In the genomic region with DNA sequence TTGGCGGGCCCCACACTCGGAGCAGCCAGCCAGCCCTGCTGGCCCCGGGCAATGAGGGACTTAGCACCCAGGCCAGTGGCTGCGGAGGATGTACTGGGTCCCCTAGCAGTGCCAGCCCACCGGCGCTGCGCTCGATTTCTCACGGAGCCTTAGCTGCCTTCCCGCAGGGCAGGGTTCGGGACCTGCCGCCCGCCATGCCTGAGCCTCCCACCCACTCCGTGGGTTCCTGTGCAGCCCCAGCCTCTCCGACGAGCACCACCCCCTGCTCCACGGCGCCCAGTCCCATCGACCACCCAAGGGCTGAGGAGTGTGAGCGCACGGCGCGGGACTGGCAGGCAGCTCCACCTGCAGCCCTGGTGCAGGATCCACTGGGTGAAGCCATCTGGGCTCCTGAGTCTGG, we compare ENCODE assay signal across 5 cellular contexts. TPM values are rescaled to one million over a fixed set of nuclear protein-coding genes. Genes with fewer than 3 reads are reported as not detected.
DNase-seq lines count a peak whose midpoint lies in the region; ATAC-seq, FAIRE-seq and TF ChIP-seq lines count a peak whose summit lies in the region.
"Not testable (repeated sequence)": the region's sequence is repeated elsewhere in the genome, so short reads cannot be mapped to it uniquely, and the experiment has no call there.

No MANE protein-coding gene starts in this region.

- peak overlapping the region; percentile 1; the same call in 1 of the 2 replicates for H3K27ac ChIP-seq in RWPE1
- H3K27ac ChIP-seq in HepG2 (ENCODE audit: extremely low read length, insufficient read depth, low read length); mesenchymal stem cell (ENCODE audit: low read length, poor library complexity, severe bottlenecking); sigmoid colon: not testable (repeated sequence)

- 100% methylated on average over 12 of the region's 23 CpGs for WGBS in HepG2 (ENCODE audit: low lambda C conversion rate)
- WGBS in mesenchymal stem cell = 96% methylated on average over 19 of the region's 23 CpGs
- 97 to 98% methylated on average over 23 of the region's 23 CpGs for WGBS in sigmoid colon, 2 donors

- TF ChIP-seq CTCF in RWPE1 (conservative IDR thresholded peaks at IDR 0.05; ENCODE audit: low read depth); HepG2 (CRISPR knock-in tag; IDR thresholded peaks at IDR 0.05); sigmoid colon (IDR thresholded peaks at IDR 0.05): not testable (repeated sequence)

- in situ Hi-C loops in HepG2 (cut with HindIII; ENCODE audit: extremely low pct_ligation_motif_present, low pct_unique_long_range_greater_than_20kb) = not testable (repeated sequence)

- H3K9me3 ChIP-seq in HepG2 (ENCODE audit: low read length); mesenchymal stem cell (ENCODE audit: control insufficient read depth, low read length); sigmoid colon: not testable (repeated sequence)

- H2BK5ac ChIP-seq in mesenchymal stem cell (ENCODE audit: low read depth, low read length, poor library complexity, severe bottlenecking) = not testable (repeated sequence)

- not testable (repeated sequence) for H3K9me3 Mint-ChIP-seq in stimulated activated naive B cell treated with anti-CD40 and anti-IgM and Interleukin-4, amounts not matched to agents 10 μg/mL and 1 μg/mL and 100 μg/mL, for 72 hours

- not testable (repeated sequence) for H4K8ac ChIP-seq in mesenchymal stem cell (ENCODE audit: low read length)

- H3K36me3 Mint-ChIP-seq in stimulated activated naive B cell treated with anti-CD40 and anti-IgM and Interleukin-4, amounts not matched to agents 10 μg/mL and 1 μg/mL and 100 μg/mL, for 72 hours = not testable (repeated sequence)

- not testable (repeated sequence) for FAIRE-seq in HepG2 (lab: Jason Lieb, UNC)

- POLR2A ChIA-PET in RWPE1 (lab: Yijun Ruan, JAX; ENCODE audit: low non-redundant PET); HepG2 (lab: Yijun Ruan, JAX): not testable (repeated sequence)

- not testable (repeated sequence) for H3K4me2 ChIP-seq in HepG2 (ENCODE audit: low read depth, low read length); mesenchymal stem cell (ENCODE audit: low read length, poor library complexity, severe bottlenecking)

- not testable (repeated sequence) for TF ChIP-seq POLR2A in HepG2 (IDR thresholded peaks at IDR 0.05; ENCODE audit: insufficient read depth in 1 of 2, low read depth in 2 of 2, low read length in 2 of 2); sigmoid colon (IDR thresholded peaks at IDR 0.05)

- H3K23ac ChIP-seq in mesenchymal stem cell (ENCODE audit: low read length in 2 of 2) = not testable (repeated sequence)

- H3K4me1 Mint-ChIP-seq in stimulated activated naive B cell treated with anti-CD40 and anti-IgM and Interleukin-4, amounts not matched to agents 10 μg/mL and 1 μg/mL and 100 μg/mL, for 72 hours = peaks cover 5 to 14% of the 10 kb centered on the region in 2 donors

- H3K36me3 ChIP-seq in HepG2 (replicated peaks in 1 of 2; ENCODE audit: control insufficient read depth in 1 of 2, insufficient read depth in 2 of 2, low read length in 2 of 2); mesenchymal stem cell (ENCODE audit: control insufficient read depth in 1 of 2, insufficient read depth in 2 of 2, low read depth in 1 of 2, low read length in 2 of 2); sigmoid colon: not testable (repeated sequence)

- H3K18ac ChIP-seq in mesenchymal stem cell (ENCODE audit: low read depth in 1 of 2, low read length in 2 of 2) = not testable (repeated sequence)

- not testable (repeated sequence) for H3K14ac ChIP-seq in mesenchymal stem cell (ENCODE audit: low read length in 2 of 2)

- not testable (repeated sequence) for H2BK120ac ChIP-seq in mesenchymal stem cell (ENCODE audit: low read depth, low read length)

- peak overlapping the region; percentile 13 for H4K91ac ChIP-seq in mesenchymal stem cell (ENCODE audit: low read length)

- not testable (repeated sequence) for H3K4me3 Mint-ChIP-seq in stimulated activated naive B cell treated with anti-CD40 and anti-IgM and Interleukin-4, amounts not matched to agents 10 μg/mL and 1 μg/mL and 100 μg/mL, for 72 hours

- H2BK15ac ChIP-seq in mesenchymal stem cell (ENCODE audit: low read depth, poor library complexity, severe bottlenecking) = not testable (repeated sequence)

- H3K27me3 Mint-ChIP-seq in stimulated activated naive B cell treated with anti-CD40 and anti-IgM and Interleukin-4, amounts not matched to agents 10 μg/mL and 1 μg/mL and 100 μg/mL, for 72 hours = not testable (repeated sequence)

- CTCF ChIA-PET in RWPE1 (lab: Yijun Ruan, JAX); HepG2 (lab: Yijun Ruan, JAX; ENCODE audit: low intra/inter-chr PET ratio, low total read pairs): not testable (repeated sequence)

- H3K79me1 ChIP-seq in mesenchymal stem cell (replicated peaks; ENCODE audit: low read length, poor library complexity, severe bottlenecking) = not testable (repeated sequence)

- H3K4ac ChIP-seq in mesenchymal stem cell (ENCODE audit: low read depth in 1 of 2, low read length in 2 of 2) = not testable (repeated sequence)

- peak overlapping the region; percentile 43 for H3K27ac Mint-ChIP-seq in stimulated activated naive B cell treated with anti-CD40 and anti-IgM and Interleukin-4, amounts not matched to agents 10 μg/mL and 1 μg/mL and 100 μg/mL, for 72 hours

- not testable (repeated sequence) for ATAC-seq in HepG2; stimulated activated naive B cell treated with anti-CD40 and anti-IgM and Interleukin-4, amounts not matched to agents 10 μg/mL and 1 μg/mL and 100 μg/mL, for 72 hours (replicated peaks)

- H4K20me1 ChIP-seq in HepG2 (ENCODE audit: insufficient read depth, low read length) = peaks cover 16% of the 10 kb centered on the region

- intact Hi-C loops in HepG2 (cut with micrococcal nuclease; ENCODE audit: unreplicated experiment); sigmoid colon (cut with DNase I): not testable (repeated sequence)

- H2AFZ ChIP-seq in HepG2 (ENCODE audit: low read length); mesenchymal stem cell (ENCODE audit: low read depth, low read length): not testable (repeated sequence)

- H3K79me2 ChIP-seq in HepG2 (ENCODE audit: insufficient read depth, low read length) = peaks cover 25% of the 10 kb centered on the region

- TF ChIP-seq RAD21 in HepG2 (CRISPR knock-in tag; IDR thresholded peaks at IDR 0.05) = not testable (repeated sequence)

- H3K9ac ChIP-seq in HepG2 (ENCODE audit: insufficient read depth, low read depth, low read length); mesenchymal stem cell (ENCODE audit: low read length): not testable (repeated sequence)

- H2AK5ac ChIP-seq in mesenchymal stem cell (ENCODE audit: low read length, severe bottlenecking) = not testable (repeated sequence)

- not testable (repeated sequence) for DNase-seq in RWPE1 (ENCODE audit: low spot score); HepG2 (ENCODE audit: low spot score); mesenchymal stem cell; stimulated activated naive B cell treated with anti-CD40 and anti-IgM and Interleukin-4, amounts not matched to agents 10 μg/mL and 1 μg/mL and 100 μg/mL, for 72 hours
- peak; percentile 58 for DNase-seq in sigmoid colon

- not testable (repeated sequence) for H3K4me3 ChIP-seq in HepG2 (replicated peaks in 1 of 3; ENCODE audit: insufficient read depth in 1 of 3, low read depth in 2 of 3, low read length in 3 of 3); mesenchymal stem cell (ENCODE audit: insufficient read depth in 1 of 2, low read depth in 1 of 2, low read length in 2 of 2); sigmoid colon

- H3K27me3 ChIP-seq in HepG2 (ENCODE audit: control insufficient read depth in 1 of 2, insufficient read depth in 2 of 2, low read length in 2 of 2); mesenchymal stem cell (ENCODE audit: control insufficient read depth in 1 of 2, insufficient read depth in 1 of 2, low read length in 2 of 2); sigmoid colon: not testable (repeated sequence)

- not testable (repeated sequence) for H2BK12ac ChIP-seq in mesenchymal stem cell (ENCODE audit: low read length in 2 of 2)

- not testable (repeated sequence) for BruUV-seq in HepG2 (replicated peaks; lab: Mats Ljungman, UMichigan)

- H3K4me1 ChIP-seq in HepG2 (ENCODE audit: insufficient read depth, low read length) (peaks cover 57% of the 10 kb centered on the region), sigmoid colon (peaks cover 0 to 16% (median 12%) of the 10 kb centered on the region in 4 donors)
- not testable (repeated sequence) for H3K4me1 ChIP-seq in mesenchymal stem cell (ENCODE audit: control insufficient read depth, insufficient read depth, low read depth, low read length)

- not testable (repeated sequence) for TF ChIP-seq EP300 in HepG2 (IDR thresholded peaks at IDR 0.05; ENCODE audit: low read depth in 2 of 2, low read length in 2 of 2); HepG2 (CRISPR knock-in tag; IDR thresholded peaks at IDR 0.05; ENCODE audit: borderline replicate concordance); sigmoid colon (IDR thresholded peaks at IDR 0.05)

RNA-seq across cellular contexts. Expression of a gene that starts 3.3 kb away (rescaled TPM):
- total RNA-seq in HepG2 (2016; rRNA removed; fragmentation: Illumina TruSeq; extraction: Trizol) (111 and 144 TPM in 2 replicates), sigmoid colon (10 to 100 TPM in 3 of 4 donors, 1 to 10 TPM in 1; 9.7 to 16.1 (median 12.2) TPM)
- 13.9 and 16.0 TPM in 2 replicates for total RNA-seq in HepG2 (2016; cell fraction: cytosol; rRNA removed; fragmentation: Illumina TruSeq; extraction: Trizol; ENCODE audit: low read depth)
- 94.9 and 148 TPM in 2 replicates for total RNA-seq in HepG2 (2016; cell fraction: insoluble cytoplasmic fraction; rRNA removed; fragmentation: Illumina TruSeq; extraction: Trizol)
- total RNA-seq in HepG2 (2016; cell fraction: membrane; rRNA removed; fragmentation: Illumina TruSeq; extraction: Trizol) = 34.9 and 43.7 TPM in 2 replicates
- total RNA-seq in HepG2 (2016; cell fraction: nucleus; rRNA removed; fragmentation: Illumina TruSeq; extraction: Trizol) = 273 and 279 TPM in 2 replicates
- polyA plus RNA-seq in HepG2 (2011; rRNA removed) (43.0 and 54.2 TPM in 2 replicates), sigmoid colon (10 to 100 TPM; 10.6 to 61.9 (median 10.8) TPM)
- polyA plus RNA-seq in HepG2 (2011; cell fraction: cytosol; rRNA removed) = 16.7 and 37.7 TPM in 2 replicates
- polyA plus RNA-seq in HepG2 (2011; cell fraction: nucleus; rRNA removed) = 41.8 and 60.3 TPM in 2 replicates
- 147 and 165 TPM in 2 replicates for polyA plus RNA-seq in HepG2 (2012)
- polyA plus RNA-seq in HepG2 (2016; cell fraction: cytosol; fragmentation: Illumina TruSeq; extraction: Trizol; ENCODE audit: low read depth) = 5.0 and 5.2 TPM in 2 replicates
- polyA plus RNA-seq in HepG2 (2016; cell fraction: insoluble cytoplasmic fraction; fragmentation: Illumina TruSeq; extraction: Trizol; ENCODE audit: low read depth) = 67.7 and 73.3 TPM in 2 replicates
- polyA plus RNA-seq in HepG2 (2016; cell fraction: membrane; fragmentation: Illumina TruSeq; extraction: Trizol; ENCODE audit: low read depth) = 10.6 and 13.1 TPM in 2 replicates
- polyA plus RNA-seq in HepG2 (2016; cell fraction: nucleus; fragmentation: Illumina TruSeq; extraction: Trizol; ENCODE audit: insufficient read depth, low read depth) = 271 and 285 TPM in 2 replicates
- 101 and 102 TPM in 2 replicates for polyA minus RNA-seq in HepG2 (2011; rRNA and poly(A)+ RNA removed; ENCODE audit: low replicate concordance)
- 53.2 and 76.7 TPM in 2 replicates for polyA minus RNA-seq in HepG2 (2011; cell fraction: cytosol; rRNA and poly(A)+ RNA removed)
- polyA minus RNA-seq in HepG2 (2011; cell fraction: nucleus; rRNA and poly(A)+ RNA removed) = 204 and 309 TPM in 2 replicates
- 97.7 TPM for polyA plus RNA-seq in mesenchymal stem cell (2013, experiment 1 of 2)
- 98.7 TPM for polyA plus RNA-seq in mesenchymal stem cell (2013, experiment 2 of 2)
